2 cellular contexts compared by ENCODE assay signal in genomic region chr13:53142301-53142700, GRCh38.
TF ChIP-seq lines count a peak whose summit lies in the region.

No MANE protein-coding gene starts in this region.

TF ChIP-seq in IMR-90, 13 proteins besides CTCF, POLR2A, EP300 and RAD21:
- TF ChIP-seq RFX5 (IDR thresholded peaks at IDR 0.05; ENCODE audit: low read depth, low read length) = no peak
- no peak for TF ChIP-seq FOS (IDR thresholded peaks at IDR 0.05; ENCODE audit: low read depth, low read length)

TF ChIP-seq in GM23338, 12 proteins besides CTCF, POLR2A, EP300 and RAD21:
- no peak for TF ChIP-seq STAT1 (IDR thresholded peaks at IDR 0.05; ENCODE audit: unreplicated experiment)
- TF ChIP-seq EZH2 (IDR thresholded peaks at IDR 0.05; ENCODE audit: low read depth, unreplicated experiment) = no peak
- TF ChIP-seq ZNF331 (CRISPR knock-in tag; IDR thresholded peaks at IDR 0.05; ENCODE audit: low read depth) = no peak
- TF ChIP-seq JUNB (IDR thresholded peaks at IDR 0.05; ENCODE audit: unreplicated experiment) = no peak
- no peak for TF ChIP-seq POLR2AphosphoS5 (IDR thresholded peaks at IDR 0.05; ENCODE audit: low read depth)
- no peak for TF ChIP-seq REST (IDR thresholded peaks at IDR 0.05; ENCODE audit: unreplicated experiment)
- TF ChIP-seq ZNF462 (CRISPR knock-in tag; IDR thresholded peaks at IDR 0.05) = no peak
TF ChIP-seq in GM23338: peak in this region for 0.
